13 cellular contexts compared by ENCODE assay signal in the genomic region with DNA sequence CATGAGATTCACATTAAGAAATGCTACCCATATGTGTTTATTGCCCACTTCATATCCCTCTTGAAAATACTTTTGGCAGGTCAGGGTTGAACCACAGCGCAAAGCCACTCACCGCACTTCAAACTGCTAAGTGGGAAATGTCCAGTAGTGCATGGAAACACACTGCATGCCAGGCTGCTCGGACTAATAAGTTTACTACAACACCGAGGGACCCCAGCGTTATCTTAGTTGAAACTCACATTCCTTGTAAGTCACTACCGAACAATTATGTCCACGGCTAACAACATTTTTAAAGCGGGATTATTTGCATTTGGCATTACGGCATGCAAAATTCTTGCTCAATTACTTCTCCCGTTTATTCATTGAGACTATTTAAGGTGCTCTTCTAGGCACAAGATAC. TPM values are rescaled to one million over a fixed set of nuclear protein-coding genes. Genes with fewer than 3 reads are reported as not detected.
DNase-seq lines count a peak whose midpoint lies in the region; ATAC-seq, FAIRE-seq and TF ChIP-seq lines count a peak whose summit lies in the region.
"Had no signal": no experiment of that assay in that cellular context is flagged by ENCODE, and none has a peak within 500 bp of the region (broad histone marks: within the 10 kb centered on the region; RNA-seq: fewer than 3 reads in every experiment).

No MANE protein-coding gene starts in this region.

- H3K4me3 ChIP-seq in liver (ENCODE audit: low read depth in 1 of 3, low read length in 3 of 3) = no peak overlapping the region

- no peaks in the 10 kb centered on the region for H3K27me3 Mint-ChIP-seq in natural killer cell (ENCODE audit: low read depth in 2 of 2)
- H3K27me3 Mint-ChIP-seq in natural killer cell treated with Interleukin-12 subunit alpha and Interleukin-12 subunit beta and Interleukin-15 and Interleukin-18, amount 100 ng/mL, for 72 hours = no peaks in the 10 kb centered on the region
- no peaks in the 10 kb centered on the region for H3K27me3 Mint-ChIP-seq in T-cell
- H3K27me3 Mint-ChIP-seq: activated CD8-positive, alpha-beta T cell treated with anti-CD3 and anti-CD28 coated beads for 36 hours had no signal

- H3K9ac ChIP-seq in liver (ENCODE audit: low read depth in 1 of 2, low read length in 2 of 2) = no peak overlapping the region

- no peak for TF ChIP-seq CTCF in natural killer cell (IDR thresholded peaks at IDR 0.05)
- no peak for TF ChIP-seq CTCF in liver (IDR thresholded peaks at IDR 0.05; ENCODE audit: low read depth, low read length, missing input control)
- TF ChIP-seq CTCF in D721Med (IDR thresholded peaks at IDR 0.05; ENCODE audit: insufficient read depth, missing control alignments) = no peak

- H3K27ac ChIP-seq in liver (ENCODE audit: low read depth in 1 of 2, low read length in 2 of 2) = peak overlapping the region; percentile 6 to 11

- H3K36me3 Mint-ChIP-seq in natural killer cell (no peaks in the 10 kb centered on the region), T-cell (peaks cover 9% of the 10 kb centered on the region)
- H3K36me3 Mint-ChIP-seq in natural killer cell treated with Interleukin-12 subunit alpha and Interleukin-12 subunit beta and Interleukin-15 and Interleukin-18, amount 100 ng/mL, for 72 hours = peaks cover 6% of the 10 kb centered on the region

- H3K27ac Mint-ChIP-seq in natural killer cell (peak overlapping the region; percentile 70 to 96), T-cell (peak overlapping the region in 1 of 2 donors; percentile 16)
- no peak overlapping the region for H3K27ac Mint-ChIP-seq in natural killer cell treated with Interleukin-12 subunit alpha and Interleukin-12 subunit beta and Interleukin-15 and Interleukin-18, amount 100 ng/mL, for 72 hours
- H3K27ac Mint-ChIP-seq: T-helper 1 cell treated with Interleukin-12 subunit alpha and Interleukin-12 subunit beta and Interleukin-4 antibody, amounts not matched to agents 30 μg/mL and 1 μg/mL, for 36 hours had no signal

- H3K4me3 Mint-ChIP-seq in natural killer cell (peak overlapping the region; percentile 45), T-cell (peak overlapping the region in 2 of 3 donors; percentile 91 to 92)
- H3K4me3 Mint-ChIP-seq in natural killer cell treated with Interleukin-12 subunit alpha and Interleukin-12 subunit beta and Interleukin-15 and Interleukin-18, amount 100 ng/mL, for 72 hours = no peak overlapping the region

- CTCF ChIA-PET in T-cell (lab: Charles Lee) = no interaction called here

- WGBS in liver = 50% methylated on average over 10 of the region's 10 CpGs

- H3K4me1 Mint-ChIP-seq in natural killer cell = peaks cover 78 to 81% of the 10 kb centered on the region in 2 donors
- peaks cover 67 to 68% of the 10 kb centered on the region in 2 donors for H3K4me1 Mint-ChIP-seq in natural killer cell treated with Interleukin-12 subunit alpha and Interleukin-12 subunit beta and Interleukin-15 and Interleukin-18, amount 100 ng/mL, for 72 hours (ENCODE audit: low read depth in 2 of 2)
- H3K4me1 Mint-ChIP-seq in T-cell = peaks cover 79 to 82% (median 82%) of the 10 kb centered on the region in 3 donors

- H3K27me3 ChIP-seq in liver (ENCODE audit: control insufficient read depth in 4 of 4, insufficient read depth in 4 of 4, low read length in 3 of 4) = no peaks in the 10 kb centered on the region

- ATAC-seq in natural killer cell (no peak), T-cell (replicated peaks in 1 of 4) (no peak), GM18517 (IDR thresholded peaks at IDR 0.05; ENCODE audit: unreplicated experiment) (no peak)
- no peak for ATAC-seq in natural killer cell treated with Interleukin-12 subunit alpha and Interleukin-12 subunit beta and Interleukin-15 and Interleukin-18, amount 100 ng/mL, for 72 hours
- ATAC-seq: activated CD8-positive, alpha-beta T cell treated with anti-CD3 and anti-CD28 coated beads for 36 hours had no signal

- H3K9me3 Mint-ChIP-seq in natural killer cell (no peaks in the 10 kb centered on the region), T-cell (no peaks in the 10 kb centered on the region)
- no peaks in the 10 kb centered on the region for H3K9me3 Mint-ChIP-seq in natural killer cell treated with Interleukin-12 subunit alpha and Interleukin-12 subunit beta and Interleukin-15 and Interleukin-18, amount 100 ng/mL, for 72 hours
- H3K9me3 Mint-ChIP-seq: T-helper 1 cell treated with Interleukin-12 subunit alpha and Interleukin-12 subunit beta and Interleukin-4 antibody, amounts not matched to agents 30 μg/mL and 1 μg/mL, for 36 hours had no signal

- no peak for TF ChIP-seq RAD21 in liver (IDR thresholded peaks at IDR 0.05)

- H3K9me3 ChIP-seq in liver (ENCODE audit: control insufficient read depth in 4 of 4, low read length in 3 of 4) = no peaks in the 10 kb centered on the region

- POLR2A ChIA-PET in T-cell (lab: Charles Lee) = interaction anchor here in 1 of 2 donors (0.6 kb wide), 1 partner anchor 12 kb away, joined by 4 read pairs; no protein-coding TSS in a partner anchor

- DNase-seq in natural killer cell (no peak), T-cell (no peak), cerebellar cortex (ENCODE audit: low spot score) (no peak), D721Med (ENCODE audit: insufficient read length, low spot score) (no peak), NCI-H226 (no peak)
- DNase-seq in natural killer cell treated with Interleukin-12 subunit alpha and Interleukin-12 subunit beta and Interleukin-15 and Interleukin-18, amount 100 ng/mL, for 72 hours (ENCODE audit: low spot score) = no peak
- DNase-seq: activated CD8-positive, alpha-beta T cell treated with anti-CD3 and anti-CD28 coated beads for 36 hours; C1 segment of cervical spinal cord; effector CD8-positive, alpha-beta T cell; NCI-H1436 had no signal

- H3K36me3 ChIP-seq in liver (ENCODE audit: control insufficient read depth in 4 of 4, insufficient read depth in 3 of 4, low read depth in 1 of 4, low read length in 3 of 4) = no peaks in the 10 kb centered on the region

- no peak for FAIRE-seq in D721Med (lab: Jason Lieb, UNC)

- intact Hi-C loops in natural killer cell (cut with micrococcal nuclease) = loop anchor here (5.0 kb wide), 1 partner anchor 36 kb away; no protein-coding TSS in a partner anchor

- peaks cover 25 to 64% (median 60%) of the 10 kb centered on the region in 4 donors for H3K4me1 ChIP-seq in liver (ENCODE audit: control insufficient read depth in 4 of 4, insufficient read depth in 4 of 4, low read length in 3 of 4)

TF ChIP-seq in liver, 16 proteins besides CTCF, POLR2A, EP300 and RAD21:
- TF ChIP-seq YY1 (IDR thresholded peaks at IDR 0.05) (no peak), JUND (IDR thresholded peaks at IDR 0.05) (no peak), RXRA (IDR thresholded peaks at IDR 0.05) (no peak), FOXA2 (IDR thresholded peaks at IDR 0.05) (no peak), TAF1 (conservative IDR thresholded peaks at IDR 0.05) (no peak), HNF4A (conservative IDR thresholded peaks at IDR 0.05) (no peak), NR2F2 (IDR thresholded peaks at IDR 0.05) (no peak), REST (IDR thresholded peaks at IDR 0.05) (no peak)
- TF ChIP-seq, protein P1, sequence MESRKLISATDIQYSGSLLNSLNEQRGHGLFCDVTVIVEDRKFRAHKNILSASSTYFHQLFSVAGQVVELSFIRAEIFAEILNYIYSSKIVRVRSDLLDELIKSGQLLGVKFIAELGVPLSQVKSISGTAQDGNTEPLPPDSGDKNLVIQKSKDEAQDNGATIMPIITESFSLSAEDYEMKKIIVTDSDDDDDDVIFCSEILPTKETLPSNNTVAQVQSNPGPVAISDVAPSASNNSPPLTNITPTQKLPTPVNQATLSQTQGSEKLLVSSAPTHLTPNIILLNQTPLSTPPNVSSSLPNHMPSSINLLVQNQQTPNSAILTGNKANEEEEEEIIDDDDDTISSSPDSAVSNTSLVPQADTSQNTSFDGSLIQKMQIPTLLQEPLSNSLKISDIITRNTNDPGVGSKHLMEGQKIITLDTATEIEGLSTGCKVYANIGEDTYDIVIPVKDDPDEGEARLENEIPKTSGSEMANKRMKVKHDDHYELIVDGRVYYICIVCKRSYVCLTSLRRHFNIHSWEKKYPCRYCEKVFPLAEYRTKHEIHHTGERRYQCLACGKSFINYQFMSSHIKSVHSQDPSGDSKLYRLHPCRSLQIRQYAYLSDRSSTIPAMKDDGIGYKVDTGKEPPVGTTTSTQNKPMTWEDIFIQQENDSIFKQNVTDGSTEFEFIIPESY (IDR thresholded peaks at IDR 0.05) = no peak

RNA-seq across cellular contexts. Expression of gene BRD4, which starts 4.0 kb away (rescaled TPM):
- 100 to 1,000 TPM in 1 of 3 donors, 10 to 100 TPM in 2; 91.9 to 116 (median 98.3) TPM for total RNA-seq in natural killer cell
- 100 to 1,000 TPM; 111 to 161 TPM for total RNA-seq in natural killer cell treated with Interleukin-12 subunit alpha and Interleukin-12 subunit beta and Interleukin-15 and Interleukin-18, amount 100 ng/mL, for 72 hours
- total RNA-seq in T-cell = 100 to 1,000 TPM; 115 to 154 (median 139) TPM
- 10 to 100 TPM; 20.2 to 20.7 TPM for total RNA-seq in liver
- polyA plus RNA-seq in liver = 10 to 100 TPM; 13.6 to 25.8 TPM

RNA-seq across cellular contexts. Expression of gene AKAP8, which starts 51.3 kb away (rescaled TPM):
- total RNA-seq in natural killer cell (10 to 100 TPM; 65.3 to 87.6 (median 76.9) TPM), T-cell (10 to 100 TPM; 75.8 to 90.3 (median 86.7) TPM), liver (10 to 100 TPM; 12.0 to 12.4 TPM)
- total RNA-seq in natural killer cell treated with Interleukin-12 subunit alpha and Interleukin-12 subunit beta and Interleukin-15 and Interleukin-18, amount 100 ng/mL, for 72 hours = 10 to 100 TPM; 61.4 to 78.3 TPM
- polyA plus RNA-seq in liver = 1 to 10 TPM; 7.5 to 7.7 TPM

Comparison
In these comparisons a context has a peak if more than half of its experiments do, and no peak if none do; other contexts are left out.
1. H3K27ac Mint-ChIP-seq: peak in natural killer cell (2 of 2); none in natural killer cell treated with Interleukin-12 subunit alpha and Interleukin-12 subunit beta and Interleukin-15 and Interleukin-18, amount 100 ng/mL, for 72 hours (0 of 2).
2. RNA of gene BRD4, which starts 4.0 kb away (total RNA-seq): 111 to 161 TPM in natural killer cell treated with Interleukin-12 subunit alpha and Interleukin-12 subunit beta and Interleukin-15 and Interleukin-18, amount 100 ng/mL, for 72 hours, 115 to 154 TPM in T-cell and 91.9 to 116 TPM in natural killer cell; 20.2 to 20.7 TPM in liver; every median in the first group is over 4 times any median in the second.
3. RNA of gene AKAP8, which starts 51.3 kb away (total RNA-seq): 75.8 to 90.3 TPM in T-cell, 61.4 to 78.3 TPM in natural killer cell treated with Interleukin-12 subunit alpha and Interleukin-12 subunit beta and Interleukin-15 and Interleukin-18, amount 100 ng/mL, for 72 hours and 65.3 to 87.6 TPM in natural killer cell; 12.0 to 12.4 TPM in liver; every median in the first group is over 4 times any median in the second.